In the genomic region with DNA sequence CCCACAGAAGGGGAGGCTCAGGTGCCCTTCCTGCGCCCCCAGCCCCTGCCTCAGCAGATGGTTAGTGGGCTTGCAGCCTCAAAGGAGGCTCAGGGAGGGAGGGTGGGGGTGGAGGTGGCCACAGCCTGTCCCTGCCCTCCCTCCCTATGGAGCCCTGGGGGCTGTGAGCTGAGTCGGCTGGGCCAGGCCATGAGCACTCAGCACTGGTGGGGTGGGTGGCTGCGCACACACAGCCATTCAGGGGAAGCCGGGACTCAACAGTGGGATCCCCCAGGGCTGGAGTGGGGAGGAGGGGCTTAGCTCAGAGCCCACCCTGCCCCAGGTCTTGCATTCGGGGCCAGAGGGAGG, we compare ENCODE assay signal across 2 cellular contexts.
TF ChIP-seq lines count a peak whose summit lies in the region.

No MANE protein-coding gene starts in this region.

TF ChIP-seq in SK-N-SH, 30 proteins besides CTCF, POLR2A, EP300 and RAD21 (continued from another document):
- TF ChIP-seq NFIC (IDR thresholded peaks at IDR 0.05; ENCODE audit: borderline replicate concordance) (no peak), JUND (IDR thresholded peaks at IDR 0.05) (no peak), MEF2A (IDR thresholded peaks at IDR 0.05; ENCODE audit: borderline replicate concordance, low read depth) (no peak)
- TF ChIP-seq, protein P1, sequence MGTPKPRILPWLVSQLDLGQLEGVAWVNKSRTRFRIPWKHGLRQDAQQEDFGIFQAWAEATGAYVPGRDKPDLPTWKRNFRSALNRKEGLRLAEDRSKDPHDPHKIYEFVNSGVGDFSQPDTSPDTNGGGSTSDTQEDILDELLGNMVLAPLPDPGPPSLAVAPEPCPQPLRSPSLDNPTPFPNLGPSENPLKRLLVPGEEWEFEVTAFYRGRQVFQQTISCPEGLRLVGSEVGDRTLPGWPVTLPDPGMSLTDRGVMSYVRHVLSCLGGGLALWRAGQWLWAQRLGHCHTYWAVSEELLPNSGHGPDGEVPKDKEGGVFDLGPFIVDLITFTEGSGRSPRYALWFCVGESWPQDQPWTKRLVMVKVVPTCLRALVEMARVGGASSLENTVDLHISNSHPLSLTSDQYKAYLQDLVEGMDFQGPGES (IDR thresholded peaks at IDR 0.05; ENCODE audit: low read depth, low read length), result no peak

TF ChIP-seq in SK-N-SH treated with all-trans-retinoic acid at 6 μM for 48 hours, 23 proteins besides CTCF, POLR2A, EP300 and RAD21 (continued from another document):
- TF ChIP-seq, protein P2, sequence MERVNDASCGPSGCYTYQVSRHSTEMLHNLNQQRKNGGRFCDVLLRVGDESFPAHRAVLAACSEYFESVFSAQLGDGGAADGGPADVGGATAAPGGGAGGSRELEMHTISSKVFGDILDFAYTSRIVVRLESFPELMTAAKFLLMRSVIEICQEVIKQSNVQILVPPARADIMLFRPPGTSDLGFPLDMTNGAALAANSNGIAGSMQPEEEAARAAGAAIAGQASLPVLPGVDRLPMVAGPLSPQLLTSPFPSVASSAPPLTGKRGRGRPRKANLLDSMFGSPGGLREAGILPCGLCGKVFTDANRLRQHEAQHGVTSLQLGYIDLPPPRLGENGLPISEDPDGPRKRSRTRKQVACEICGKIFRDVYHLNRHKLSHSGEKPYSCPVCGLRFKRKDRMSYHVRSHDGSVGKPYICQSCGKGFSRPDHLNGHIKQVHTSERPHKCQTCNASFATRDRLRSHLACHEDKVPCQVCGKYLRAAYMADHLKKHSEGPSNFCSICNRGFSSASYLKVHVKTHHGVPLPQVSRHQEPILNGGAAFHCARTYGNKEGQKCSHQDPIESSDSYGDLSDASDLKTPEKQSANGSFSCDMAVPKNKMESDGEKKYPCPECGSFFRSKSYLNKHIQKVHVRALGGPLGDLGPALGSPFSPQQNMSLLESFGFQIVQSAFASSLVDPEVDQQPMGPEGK (CRISPR knock-in tag; IDR thresholded peaks at IDR 0.05; ENCODE audit: borderline replicate concordance), result no peak
- TF ChIP-seq SNAI2 (CRISPR knock-in tag; IDR thresholded peaks at IDR 0.05), result no peak
- no peak for TF ChIP-seq TSHZ2 (CRISPR knock-in tag; IDR thresholded peaks at IDR 0.05)
- no peak for TF ChIP-seq ZFP3 (CRISPR knock-in tag; IDR thresholded peaks at IDR 0.05)
- no peak for TF ChIP-seq ZNF8 (CRISPR knock-in tag; IDR thresholded peaks at IDR 0.05)
- no peak for TF ChIP-seq ZC3H10 (CRISPR knock-in tag; IDR thresholded peaks at IDR 0.05)
- no peak for TF ChIP-seq PPARA (CRISPR knock-in tag; IDR thresholded peaks at IDR 0.05; ENCODE audit: borderline replicate concordance)
- TF ChIP-seq ISL1 (CRISPR knock-in tag; IDR thresholded peaks at IDR 0.05), result no peak
- no peak for TF ChIP-seq ESRRG (CRISPR knock-in tag; IDR thresholded peaks at IDR 0.05)
- no peak for TF ChIP-seq OSR1 (CRISPR knock-in tag; IDR thresholded peaks at IDR 0.05)
- TF ChIP-seq RARB (CRISPR knock-in tag; IDR thresholded peaks at IDR 0.05), result no peak
- TF ChIP-seq TCF4 (CRISPR knock-in tag; IDR thresholded peaks at IDR 0.05; ENCODE audit: borderline replicate concordance), result no peak
- TF ChIP-seq TOX (CRISPR knock-in tag; IDR thresholded peaks at IDR 0.05; ENCODE audit: borderline replicate concordance), result no peak
TF ChIP-seq in SK-N-SH treated with all-trans-retinoic acid at 6 μM for 48 hours: peak in this region for 0.
